ENCODE assay signal across 1 cellular context in genomic region chr1:79874289-79874688, GRCh38.
TF ChIP-seq lines count a peak whose summit lies in the region.

No MANE protein-coding gene starts in this region.

TF ChIP-seq in GM23338, 12 proteins besides CTCF, POLR2A, EP300 and RAD21 (continued from another document):
- TF ChIP-seq ZNF462 (CRISPR knock-in tag; IDR thresholded peaks at IDR 0.05) (no peak), ZNF114 (CRISPR knock-in tag; IDR thresholded peaks at IDR 0.05) (no peak), REST (IDR thresholded peaks at IDR 0.05; ENCODE audit: unreplicated experiment) (no peak), ZNF331 (CRISPR knock-in tag; IDR thresholded peaks at IDR 0.05; ENCODE audit: low read depth) (no peak), CREB1 (CRISPR knock-in tag; IDR thresholded peaks at IDR 0.05; ENCODE audit: low read depth) (no peak), EZH2phosphoT487 (IDR thresholded peaks at IDR 0.05; ENCODE audit: unreplicated experiment) (no peak), STAT1 (IDR thresholded peaks at IDR 0.05; ENCODE audit: unreplicated experiment) (no peak), NANOG (IDR thresholded peaks at IDR 0.05; ENCODE audit: borderline replicate concordance) (no peak), ETS1 (IDR thresholded peaks at IDR 0.05) (no peak)
